Comparison of ENCODE assay signal across 11 cellular contexts in genomic region chr3:123069021-123069381, GRCh38. TPM values are rescaled to one million over a fixed set of nuclear protein-coding genes. Genes with fewer than 3 reads are reported as not detected.
DNase-seq lines count a peak whose midpoint lies in the region; TF ChIP-seq lines count a peak whose summit lies in the region.
"Had no signal": no experiment of that assay in that cellular context is flagged by ENCODE, and none has a peak within 500 bp of the region (broad histone marks: within the 10 kb centered on the region; RNA-seq: fewer than 3 reads in every experiment).

No MANE protein-coding gene starts in this region.

- H2AFZ ChIP-seq in GM23248: no peak overlapping the region

- TF ChIP-seq CTCF in endothelial cell (IDR thresholded peaks at IDR 0.05; ENCODE audit: unreplicated experiment): no peak
- TF ChIP-seq CTCF in nephron progenitor cell (IDR thresholded peaks at IDR 0.05): no peak
- no peak for TF ChIP-seq CTCF in tibial artery (IDR thresholded peaks at IDR 0.05)

- 97 to 99% methylated on average over 5 of the region's 5 CpGs for WGBS in GM23248 (ENCODE audit: low coverage in 1 of 2, low lambda C conversion rate in 2 of 2, missing lambda C conversion rate in 2 of 2), 2 experiments

- H3K27ac ChIP-seq in GM23248: no peak overlapping the region
- no peak overlapping the region for H3K27ac ChIP-seq in tibial artery
- H3K27ac ChIP-seq: sigmoid colon had no signal

- peaks cover 9% of the 10 kb centered on the region; the same call in 1 of the 2 replicates for H3K4me1 ChIP-seq in GM23248 (ENCODE audit: insufficient read depth)
- peaks cover 0 to 50% (median 33%) of the 10 kb centered on the region in 4 donors for H3K4me1 ChIP-seq in tibial artery

- H3K4me1 Mint-ChIP-seq in endothelial cell (ENCODE audit: unreplicated experiment): peaks cover 12% of the 10 kb centered on the region
- H3K4me1 Mint-ChIP-seq in nephron progenitor cell: peaks cover 40% of the 10 kb centered on the region

- no peaks in the 10 kb centered on the region; the same call in 1 of the 2 replicates for H4K20me1 ChIP-seq in GM23248 (ENCODE audit: insufficient read depth)

- H3F3A ChIP-seq in GM23248 (ENCODE audit: insufficient read depth): peaks cover under 1% of the 10 kb centered on the region; the same call in 1 of the 2 replicates

- H3K4me3 Mint-ChIP-seq in endothelial cell (ENCODE audit: unreplicated experiment): peak overlapping the region; percentile 93
- peak overlapping the region; percentile 84 for H3K4me3 Mint-ChIP-seq in nephron progenitor cell

- H3K4me3 ChIP-seq in GM23248 (peak overlapping the region; percentile 90), tibial artery (peak overlapping the region in 1 of 2 donors; percentile 80)

- H3K27me3 Mint-ChIP-seq in endothelial cell (ENCODE audit: unreplicated experiment) (peaks cover 11% of the 10 kb centered on the region), nephron progenitor cell (ENCODE audit: low read depth, poor library complexity) (peaks cover 25% of the 10 kb centered on the region)

- DNase-seq in GM23248: no peak
- peak; percentile 58 for DNase-seq in NCI-H2029 treated with DMSO at 0.1 percent for 48 hours (lab: John Stamatoyannopoulos, UW)
- no peak for DNase-seq in endothelial cell (ENCODE audit: low spot score)
- DNase-seq in nephron progenitor cell: no peak
- DNase-seq in dedifferentiated amniotic fluid mesenchymal stem cell (ENCODE audit: extremely low spot score): no peak
- DNase-seq in stimulated activated CD4-positive, alpha-beta T cell treated with anti-CD3 and anti-CD28 coated beads, Interleukin-4, amount 100 ng/mL, for 4 hours: no peak
- no peak for DNase-seq in tibial artery
- DNase-seq in SK-N-DZ (ENCODE audit: low spot score): no peak
- DNase-seq: aorta; sigmoid colon; stimulated activated naive CD4-positive, alpha-beta T cell treated with Interleukin-2 at 50 U/mL for 16 hours had no signal

- H3K79me2 ChIP-seq in GM23248 (ENCODE audit: insufficient read depth): peaks cover 69% of the 10 kb centered on the region

- no peaks in the 10 kb centered on the region for H3K36me3 ChIP-seq in GM23248 (ENCODE audit: low read depth)
- H3K36me3 ChIP-seq in tibial artery: no peaks in the 10 kb centered on the region
- H3K36me3 ChIP-seq: sigmoid colon had no signal

- H3K9ac ChIP-seq in GM23248: peak overlapping the region; percentile 94; the same call in 1 of the 2 replicates

- intact Hi-C loops in tibial artery (cut with DNase I; ENCODE audit: low total_unique reads): no loop called here

- H3K9me3 ChIP-seq in GM23248 (ENCODE audit: low read depth) (no peaks in the 10 kb centered on the region), tibial artery (no peaks in the 10 kb centered on the region)
- H3K9me3 ChIP-seq: sigmoid colon had no signal

- H3K27ac Mint-ChIP-seq in endothelial cell (ENCODE audit: unreplicated experiment) (no peak overlapping the region), nephron progenitor cell (no peak overlapping the region)

- H3K9me2 ChIP-seq in GM23248 (ENCODE audit: insufficient read depth): no peaks in the 10 kb centered on the region

- H3K27me3 ChIP-seq in GM23248 (replicated peaks; ENCODE audit: insufficient read depth): no peaks in the 10 kb centered on the region
- no peaks in the 10 kb centered on the region for H3K27me3 ChIP-seq in tibial artery
- H3K27me3 ChIP-seq: sigmoid colon had no signal

- H3K36me3 Mint-ChIP-seq in endothelial cell (ENCODE audit: low read depth, unreplicated experiment): no peaks in the 10 kb centered on the region
- no peaks in the 10 kb centered on the region for H3K36me3 Mint-ChIP-seq in nephron progenitor cell (ENCODE audit: low read depth)

- H3K4me2 ChIP-seq in GM23248 (ENCODE audit: unreplicated experiment): peak overlapping the region; percentile 89

- in situ Hi-C loops in GM23248 (cut with MboI): no loop called here

- H3K9me3 Mint-ChIP-seq in endothelial cell (ENCODE audit: unreplicated experiment) (no peaks in the 10 kb centered on the region), nephron progenitor cell (peaks cover 5% of the 10 kb centered on the region)

RNA-seq across cellular contexts. Expression of gene PDIA5, which starts 2.2 kb away (rescaled TPM):
- 39.5 and 49.1 TPM in 2 replicates for total RNA-seq in GM23248 (2014; rRNA removed; shearing (Covaris generic))
- 57.3 and 60.2 TPM in 2 replicates for polyA plus RNA-seq in GM23248 (2016; fragmentation: Nextera tagmentation; extraction: Ambion mirVana)
- 32.8 TPM for total RNA-seq in endothelial cell (ENCODE audit: unreplicated experiment)
- polyA plus RNA-seq in SK-N-DZ (2014; cell fraction: cytosol; rRNA removed): 13.4 and 14.5 TPM in 2 replicates
- 19.1 and 34.2 TPM in 2 replicates for polyA plus RNA-seq in SK-N-DZ (2014; cell fraction: nucleus; rRNA removed)

RNA-seq across cellular contexts. Expression of gene SEMA5B, which starts 41.4 kb away (rescaled TPM):
- total RNA-seq in GM23248 (2014; rRNA removed; shearing (Covaris generic)): not detected in 2 replicates
- polyA plus RNA-seq in GM23248 (2016; fragmentation: Nextera tagmentation; extraction: Ambion mirVana): not detected in 2 replicates
- total RNA-seq in endothelial cell (ENCODE audit: unreplicated experiment): 1.1 TPM
- 16.9 and 19.9 TPM in 2 replicates for polyA plus RNA-seq in SK-N-DZ (2014; cell fraction: cytosol; rRNA removed)
- polyA plus RNA-seq in SK-N-DZ (2014; cell fraction: nucleus; rRNA removed): 52.4 and 55.5 TPM in 2 replicates
